In the genomic region with DNA sequence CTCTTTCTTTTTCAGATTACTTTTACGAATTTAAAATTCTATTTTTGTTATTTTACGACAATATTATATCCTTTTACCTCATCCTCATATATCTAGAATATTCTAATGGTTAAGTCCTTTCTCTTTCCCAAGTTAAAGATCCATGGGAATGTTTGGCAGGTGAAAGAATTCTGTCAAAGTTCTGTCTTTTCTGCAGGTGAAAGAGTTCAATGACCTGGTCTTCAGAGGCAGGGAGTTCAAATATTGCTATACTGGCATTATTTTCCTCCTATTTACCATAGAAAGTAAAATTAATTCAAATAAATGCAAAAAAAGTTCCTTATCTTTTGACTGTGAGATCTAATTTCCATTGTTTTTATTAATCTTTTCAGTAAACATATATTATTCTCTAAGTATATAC, we compare ENCODE assay signal across 26 cellular contexts.
"Had no signal": no experiment of that assay in that cellular context is flagged by ENCODE, and none has a peak within 500 bp of the region (broad histone marks: within the 10 kb centered on the region; RNA-seq: fewer than 3 reads in every experiment).

No MANE protein-coding gene starts in this region.

- FAIRE-seq: endometrium, islet of Langerhans had no signal

- H3K36me3 Mint-ChIP-seq: mesothelial cell of epicardium; naive B cell; naive thymus-derived CD8-positive, alpha-beta T cell had no signal

- DNase-seq: colonic mucosa; cortex of kidney; effector memory CD8-positive, alpha-beta T cell; endodermal cell; erythroblast; esophagus squamous epithelium; foreskin fibroblast; foreskin melanocyte; gastrocnemius medialis; glutamatergic neuron; head of caudate nucleus; heart right ventricle; hippocampal formation; left cardiac atrium; left ventricle myocardium inferior; lower lobe of right lung; mesenchymal stem cell; mucosa of descending colon; naive B cell; naive thymus-derived CD8-positive, alpha-beta T cell had no signal

- H3K9me3 ChIP-seq: colonic mucosa, esophagus squamous epithelium, gastrocnemius medialis, heart right ventricle, left ventricle myocardium inferior, lower lobe of right lung, mucosa of descending colon had no signal

- H3K27ac ChIP-seq: colonic mucosa, epithelial cell of prostate, esophagus squamous epithelium, gastrocnemius medialis, heart right ventricle, left ventricle myocardium inferior, lower lobe of right lung had no signal

- H3K27me3 Mint-ChIP-seq: naive B cell had no signal

- ATAC-seq: effector memory CD8-positive, alpha-beta T cell; esophagus mucosa; gastrocnemius medialis; heart right ventricle; left cardiac atrium; lower lobe of right lung; mucosa of descending colon; naive thymus-derived CD8-positive, alpha-beta T cell had no signal

- H3K27ac Mint-ChIP-seq: dendritic cell treated with granulocyte-macrophage colony-stimulating factor and Interleukin-4, amounts not matched to agents 40 ng/mL and 50 ng/mL, for 4 days; effector memory CD8-positive, alpha-beta T cell; endodermal cell; mesothelial cell of epicardium; naive B cell; naive thymus-derived CD8-positive, alpha-beta T cell had no signal

- H3K27me3 ChIP-seq: colonic mucosa, esophagus squamous epithelium, gastrocnemius medialis, heart right ventricle had no signal

- H3K36me3 ChIP-seq: colonic mucosa, esophagus squamous epithelium, gastrocnemius medialis, heart right ventricle, left ventricle myocardium inferior, lower lobe of right lung had no signal

- H3K4me3 ChIP-seq: colonic mucosa, esophagus squamous epithelium, gastrocnemius medialis, heart right ventricle, left ventricle myocardium inferior, lower lobe of right lung, mucosa of descending colon had no signal

- H3K9me3 Mint-ChIP-seq: dendritic cell treated with granulocyte-macrophage colony-stimulating factor and Interleukin-4, amounts not matched to agents 40 ng/mL and 50 ng/mL, for 4 days; effector memory CD8-positive, alpha-beta T cell; endodermal cell; mesothelial cell of epicardium; naive thymus-derived CD8-positive, alpha-beta T cell had no signal

- H3K4me1 Mint-ChIP-seq: endodermal cell; naive thymus-derived CD8-positive, alpha-beta T cell had no signal

- H3K4me1 ChIP-seq: colonic mucosa, esophagus squamous epithelium, gastrocnemius medialis, heart right ventricle, left ventricle myocardium inferior, lower lobe of right lung had no signal

- H3K4me3 Mint-ChIP-seq: dendritic cell treated with granulocyte-macrophage colony-stimulating factor and Interleukin-4, amounts not matched to agents 40 ng/mL and 50 ng/mL, for 4 days; effector memory CD8-positive, alpha-beta T cell; endodermal cell; mesothelial cell of epicardium; naive thymus-derived CD8-positive, alpha-beta T cell had no signal
